Comparison of ENCODE assay signal across 28 cellular contexts in the genomic region with DNA sequence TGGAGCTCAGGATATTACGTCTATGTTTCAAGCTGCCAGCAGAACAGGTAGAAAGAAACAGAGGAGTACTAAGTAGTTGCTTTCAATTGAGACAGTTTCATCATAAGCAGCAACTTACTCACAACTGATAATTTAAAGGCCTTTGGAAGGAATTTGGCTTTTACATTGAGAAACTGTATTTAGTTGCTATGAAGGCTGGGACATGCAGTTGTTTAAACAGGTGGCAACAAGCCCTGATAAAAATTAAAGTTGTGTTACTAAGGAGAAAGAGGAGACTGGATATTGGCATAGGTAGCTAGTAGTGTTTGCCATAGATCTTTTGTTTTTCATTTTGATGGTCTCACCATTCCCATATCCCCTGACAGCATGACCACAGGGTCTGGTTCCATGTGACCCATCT.
"Had no signal": no experiment of that assay in that cellular context is flagged by ENCODE, and none has a peak within 500 bp of the region (broad histone marks: within the 10 kb centered on the region; RNA-seq: fewer than 3 reads in every experiment).

No MANE protein-coding gene starts in this region.

- H3K27me3 Mint-ChIP-seq: progenitor cell of endocrine pancreas; stimulated activated memory B cell treated with anti-CD40 and anti-IgM and Interleukin-4, amounts not matched to agents 10 μg/mL and 1 μg/mL and 100 μg/mL, for 72 hours; stimulated activated naive CD8-positive, alpha-beta T cell treated with anti-CD3 and anti-CD28 coated beads, Interleukin-15, amount 100 ng/mL, for 72 hours; type B pancreatic cell had no signal

- H3K27ac Mint-ChIP-seq: mesothelial cell of epicardium; naive B cell; natural killer cell; nephron progenitor cell; neural progenitor cell; progenitor cell of endocrine pancreas; stimulated activated memory B cell treated with anti-CD40 and anti-IgM and Interleukin-4, amounts not matched to agents 10 μg/mL and 1 μg/mL and 100 μg/mL, for 72 hours; stimulated activated naive CD8-positive, alpha-beta T cell treated with anti-CD3 and anti-CD28 coated beads, Interleukin-15, amount 100 ng/mL, for 72 hours; type B pancreatic cell had no signal

- H3K4me3 Mint-ChIP-seq: mesothelial cell of epicardium; naive B cell; natural killer cell; nephron progenitor cell; neural progenitor cell; stimulated activated memory B cell treated with anti-CD40 and anti-IgM and Interleukin-4, amounts not matched to agents 10 μg/mL and 1 μg/mL and 100 μg/mL, for 72 hours; stimulated activated naive CD8-positive, alpha-beta T cell treated with anti-CD3 and anti-CD28 coated beads, Interleukin-15, amount 100 ng/mL, for 72 hours; type B pancreatic cell had no signal

- ATAC-seq: left colon; left lung; lower lobe of right lung; natural killer cell; right lobe of liver; stimulated activated memory B cell treated with anti-CD40 and anti-IgM and Interleukin-4, amounts not matched to agents 10 μg/mL and 1 μg/mL and 100 μg/mL, for 72 hours; stimulated activated naive CD8-positive, alpha-beta T cell treated with anti-CD3 and anti-CD28 coated beads, Interleukin-15, amount 100 ng/mL, for 72 hours had no signal

- H2AFZ ChIP-seq: neural progenitor cell had no signal

- DNase-seq: hippocampal formation; kidney; left colon; left lung; lower lobe of right lung; mesendoderm; naive B cell; natural killer cell; nephron progenitor cell; occipital lobe; right lobe of liver; stimulated activated CD4-positive, alpha-beta T cell treated with anti-CD3 and anti-CD28 coated beads, Interleukin-1b, Interleukin-23, amount 100 ng/mL, for 48 hours; stimulated activated CD4-positive, alpha-beta T cell treated with anti-CD3 and anti-CD28 coated beads, Interleukin-2, amount 100 ng/mL, for 48 hours; stimulated activated CD4-positive, alpha-beta T cell treated with anti-CD3 and anti-CD28 coated beads, Interleukin-4, amount 100 ng/mL, for 4 hours; stimulated activated CD8-positive, alpha-beta memory T cell treated with anti-CD3 and anti-CD28 coated beads, Interleukin-4, amount 100 ng/mL, for 48 hours; stimulated activated naive CD4-positive, alpha-beta T cell treated with Interleukin-2 at 50 U/mL for 16 hours; stimulated activated naive CD8-positive, alpha-beta T cell treated with anti-CD3 and anti-CD28 coated beads, Interleukin-15, amount 100 ng/mL, for 72 hours; substantia nigra; uterus had no signal

- H3K36me3 Mint-ChIP-seq: mesothelial cell of epicardium; naive B cell; natural killer cell; neural progenitor cell; stimulated activated memory B cell treated with anti-CD40 and anti-IgM and Interleukin-4, amounts not matched to agents 10 μg/mL and 1 μg/mL and 100 μg/mL, for 72 hours; type B pancreatic cell had no signal

- H3K4me3 ChIP-seq: left lung, lower lobe of right lung, neural progenitor cell, right atrium auricular region, right lobe of liver, smooth muscle cell, tibial nerve, uterus had no signal

- H3K36me3 ChIP-seq: left lung, lower lobe of right lung, neural progenitor cell, neutrophil, right atrium auricular region, right lobe of liver, tibial nerve, uterus had no signal

- H3K9me3 Mint-ChIP-seq: natural killer cell; stimulated activated memory B cell treated with anti-CD40 and anti-IgM and Interleukin-4, amounts not matched to agents 10 μg/mL and 1 μg/mL and 100 μg/mL, for 72 hours; stimulated activated naive CD8-positive, alpha-beta T cell treated with anti-CD3 and anti-CD28 coated beads, Interleukin-15, amount 100 ng/mL, for 72 hours had no signal

- H3K27ac ChIP-seq: left lung, lower lobe of right lung, neural progenitor cell, neutrophil, right atrium auricular region, right lobe of liver, tibial nerve, uterus had no signal

- H3K27me3 ChIP-seq: left lung, neural progenitor cell, neutrophil, right atrium auricular region, right lobe of liver, tibial nerve had no signal

- H3K4me2 ChIP-seq: neural progenitor cell, smooth muscle cell had no signal

- H3K4me1 ChIP-seq: neural progenitor cell, uterus had no signal

- H3K9me3 ChIP-seq: left lung, lower lobe of right lung, neutrophil, right atrium auricular region, right lobe of liver, tibial nerve, uterus had no signal

- H3K9ac ChIP-seq: neural progenitor cell had no signal

- H3K4me1 Mint-ChIP-seq: mesothelial cell of epicardium; naive B cell; natural killer cell; nephron progenitor cell; stimulated activated memory B cell treated with anti-CD40 and anti-IgM and Interleukin-4, amounts not matched to agents 10 μg/mL and 1 μg/mL and 100 μg/mL, for 72 hours; stimulated activated naive CD8-positive, alpha-beta T cell treated with anti-CD3 and anti-CD28 coated beads, Interleukin-15, amount 100 ng/mL, for 72 hours had no signal
